ENCODE assay signal across 24 cellular contexts in genomic region chr1:5722635-5723157, GRCh38.
"Had no signal": no experiment of that assay in that cellular context is flagged by ENCODE, and none has a peak within 500 bp of the region (broad histone marks: within the 10 kb centered on the region; RNA-seq: fewer than 3 reads in every experiment).

No MANE protein-coding gene starts in this region.

- H3K27ac ChIP-seq: brain microvascular endothelial cell, cardiac muscle cell, colonic mucosa, neural progenitor cell, pancreas, prostate gland, testis, tibial nerve had no signal

- H3K9me3 ChIP-seq: colonic mucosa, pancreas, prostate gland, testis, tibial nerve had no signal

- DNase-seq: brain microvascular endothelial cell; cerebellar nuclear complex; colonic mucosa; dermis blood vessel endothelial cell; effector CD4-positive, alpha-beta T cell; foreskin melanocyte; kidney glomerular epithelial cell; mesenchymal stem cell; naive thymus-derived CD4-positive, alpha-beta T cell; pancreas; stimulated activated CD4-positive, alpha-beta T cell treated with anti-CD3 and anti-CD28 coated beads, Interleukin-15, amount 100 ng/mL, for 24 hours; stimulated activated CD4-positive, alpha-beta T cell treated with anti-CD3 and anti-CD28 coated beads, Interleukin-2, amount 100 ng/mL, for 24 hours; stimulated activated CD4-positive, alpha-beta T cell treated with anti-CD3 and anti-CD28 coated beads, Interleukin-4, amount 100 ng/mL, for 4 hours; stimulated activated naive B cell treated with anti-CD40 and anti-IgM and Interleukin-4, amounts not matched to agents 10 μg/mL and 1 μg/mL and 100 μg/mL, for 72 hours; stimulated activated naive CD8-positive, alpha-beta T cell treated with anti-CD3 and anti-CD28 coated beads, Interleukin-15, amount 100 ng/mL, for 72 hours; testis had no signal

- H3K4me3 Mint-ChIP-seq: endodermal cell; naive thymus-derived CD4-positive, alpha-beta T cell; neural progenitor cell; stimulated activated naive B cell treated with anti-CD40 and anti-IgM and Interleukin-4, amounts not matched to agents 10 μg/mL and 1 μg/mL and 100 μg/mL, for 72 hours; stimulated activated naive CD8-positive, alpha-beta T cell treated with anti-CD3 and anti-CD28 coated beads, Interleukin-15, amount 100 ng/mL, for 72 hours had no signal

- H3K9me3 Mint-ChIP-seq: endodermal cell had no signal

- H3K27ac Mint-ChIP-seq: endodermal cell; naive thymus-derived CD4-positive, alpha-beta T cell; stimulated activated naive B cell treated with anti-CD40 and anti-IgM and Interleukin-4, amounts not matched to agents 10 μg/mL and 1 μg/mL and 100 μg/mL, for 72 hours; stimulated activated naive CD8-positive, alpha-beta T cell treated with anti-CD3 and anti-CD28 coated beads, Interleukin-15, amount 100 ng/mL, for 72 hours had no signal

- H3K4me2 ChIP-seq: neural progenitor cell, smooth muscle cell had no signal

- H3K4me1 Mint-ChIP-seq: stimulated activated naive CD8-positive, alpha-beta T cell treated with anti-CD3 and anti-CD28 coated beads, Interleukin-15, amount 100 ng/mL, for 72 hours had no signal

- H3K9ac ChIP-seq: neural progenitor cell had no signal

- H3K36me3 Mint-ChIP-seq: naive thymus-derived CD4-positive, alpha-beta T cell; neural progenitor cell; stimulated activated naive B cell treated with anti-CD40 and anti-IgM and Interleukin-4, amounts not matched to agents 10 μg/mL and 1 μg/mL and 100 μg/mL, for 72 hours had no signal

- H3K27me3 ChIP-seq: brain microvascular endothelial cell, cardiac muscle cell, colonic mucosa, neural progenitor cell, pancreas, testis had no signal

- H2AFZ ChIP-seq: neural progenitor cell had no signal

- ATAC-seq: left lobe of liver; naive thymus-derived CD4-positive, alpha-beta T cell; pancreas; stimulated activated naive B cell treated with anti-CD40 and anti-IgM and Interleukin-4, amounts not matched to agents 10 μg/mL and 1 μg/mL and 100 μg/mL, for 72 hours; stimulated activated naive CD8-positive, alpha-beta T cell treated with anti-CD3 and anti-CD28 coated beads, Interleukin-15, amount 100 ng/mL, for 72 hours had no signal

- H3K4me1 ChIP-seq: colonic mucosa, pancreas, testis had no signal

- H3K4me3 ChIP-seq: cardiac muscle cell, colonic mucosa, lung, neural progenitor cell, pancreas, prostate gland, smooth muscle cell, testis, tibial nerve had no signal
